Comparison of ENCODE assay signal across 30 cellular contexts in genomic region chr20:44528309-44528708, GRCh38.
"Had no signal": no experiment of that assay in that cellular context is flagged by ENCODE, and none has a peak within 500 bp of the region (broad histone marks: within the 10 kb centered on the region; RNA-seq: fewer than 3 reads in every experiment).

No MANE protein-coding gene starts in this region.

- H3K27ac ChIP-seq: heart right ventricle, hepatocyte, lower lobe of right lung, neutrophil, sigmoid colon, spleen, suprapubic skin, thoracic aorta, tibial artery, vagina had no signal

- H3K27me3 Mint-ChIP-seq: naive B cell; natural killer cell treated with Interleukin-12 subunit alpha and Interleukin-12 subunit beta and Interleukin-15 and Interleukin-18, amount 100 ng/mL, for 72 hours; progenitor cell of endocrine pancreas; stimulated activated naive CD8-positive, alpha-beta T cell treated with anti-CD3 and anti-CD28 coated beads, Interleukin-15, Interleukin-2, amounts not matched to agents 100 ng/mL and 50 ng/mL, for 24 hours; type B pancreatic cell had no signal

- H3K27ac Mint-ChIP-seq: natural killer cell treated with Interleukin-12 subunit alpha and Interleukin-12 subunit beta and Interleukin-15 and Interleukin-18, amount 100 ng/mL, for 72 hours; stimulated activated effector memory CD8-positive, alpha-beta T cell treated with anti-CD3 and anti-CD28 coated beads, Interleukin-12 subunit alpha, Interleukin-12 subunit beta, amount 100 ng/mL, for 72 hours; stimulated activated naive CD8-positive, alpha-beta T cell treated with anti-CD3 and anti-CD28 coated beads, Interleukin-15, Interleukin-2, amounts not matched to agents 100 ng/mL and 50 ng/mL, for 24 hours; type B pancreatic cell had no signal

- FAIRE-seq: keratinocyte, small intestine had no signal

- H3K27me3 ChIP-seq: hepatocyte, sigmoid colon, spleen, suprapubic skin, tibial artery, vagina had no signal

- H3K4me3 ChIP-seq: heart right ventricle, hepatocyte, lower lobe of right lung, sigmoid colon, spleen, suprapubic skin, thoracic aorta, tibial artery, vagina had no signal

- DNase-seq: heart right ventricle; kidney glomerular epithelial cell; left cardiac atrium; left ventricle myocardium superior; lower lobe of right lung; mammary epithelial cell; mesenchymal stem cell; naive B cell; occipital lobe; retina; right cardiac atrium; sigmoid colon; small intestine; spleen; stimulated activated CD4-positive, alpha-beta T cell treated with anti-CD3 and anti-CD28 coated beads, Interleukin-4, amount 100 ng/mL, for 24 hours; stimulated activated naive CD4-positive, alpha-beta T cell; tibial artery had no signal

- H3K9me3 Mint-ChIP-seq: mesothelial cell of epicardium; naive B cell; natural killer cell treated with Interleukin-12 subunit alpha and Interleukin-12 subunit beta and Interleukin-15 and Interleukin-18, amount 100 ng/mL, for 72 hours; stimulated activated effector memory CD8-positive, alpha-beta T cell treated with anti-CD3 and anti-CD28 coated beads, Interleukin-12 subunit alpha, Interleukin-12 subunit beta, amount 100 ng/mL, for 72 hours; stimulated activated naive CD8-positive, alpha-beta T cell treated with anti-CD3 and anti-CD28 coated beads, Interleukin-15, Interleukin-2, amounts not matched to agents 100 ng/mL and 50 ng/mL, for 24 hours; type B pancreatic cell had no signal

- H3K4me3 Mint-ChIP-seq: mesothelial cell of epicardium; natural killer cell treated with Interleukin-12 subunit alpha and Interleukin-12 subunit beta and Interleukin-15 and Interleukin-18, amount 100 ng/mL, for 72 hours; stimulated activated effector memory CD8-positive, alpha-beta T cell treated with anti-CD3 and anti-CD28 coated beads, Interleukin-12 subunit alpha, Interleukin-12 subunit beta, amount 100 ng/mL, for 72 hours; stimulated activated naive CD8-positive, alpha-beta T cell treated with anti-CD3 and anti-CD28 coated beads, Interleukin-15, Interleukin-2, amounts not matched to agents 100 ng/mL and 50 ng/mL, for 24 hours had no signal

- H3K36me3 Mint-ChIP-seq: mesothelial cell of epicardium; naive B cell; natural killer cell treated with Interleukin-12 subunit alpha and Interleukin-12 subunit beta and Interleukin-15 and Interleukin-18, amount 100 ng/mL, for 72 hours; stimulated activated effector memory CD8-positive, alpha-beta T cell treated with anti-CD3 and anti-CD28 coated beads, Interleukin-12 subunit alpha, Interleukin-12 subunit beta, amount 100 ng/mL, for 72 hours; type B pancreatic cell had no signal

- H3K4me1 Mint-ChIP-seq: stimulated activated effector memory CD8-positive, alpha-beta T cell treated with anti-CD3 and anti-CD28 coated beads, Interleukin-12 subunit alpha, Interleukin-12 subunit beta, amount 100 ng/mL, for 72 hours had no signal

- ATAC-seq: heart right ventricle; left cardiac atrium; left lobe of liver; left ventricle myocardium superior; lower lobe of right lung; natural killer cell treated with Interleukin-12 subunit alpha and Interleukin-12 subunit beta and Interleukin-15 and Interleukin-18, amount 100 ng/mL, for 72 hours; right cardiac atrium; stimulated activated effector memory CD8-positive, alpha-beta T cell treated with anti-CD3 and anti-CD28 coated beads, Interleukin-12 subunit alpha, Interleukin-12 subunit beta, amount 100 ng/mL, for 72 hours had no signal

- H3K36me3 ChIP-seq: heart right ventricle, lower lobe of right lung, neutrophil, sigmoid colon, spleen, suprapubic skin, thoracic aorta, tibial artery, vagina had no signal

- H2AFZ ChIP-seq: hepatocyte had no signal

- H3K9me3 ChIP-seq: heart right ventricle, lower lobe of right lung, neutrophil, sigmoid colon, spleen, suprapubic skin, thoracic aorta, tibial artery, vagina had no signal

- H3K4me2 ChIP-seq: hepatocyte had no signal
